10 cellular contexts compared by ENCODE assay signal in genomic region chr20:36344517-36345132, GRCh38. TPM values are rescaled to one million over a fixed set of nuclear protein-coding genes. Genes with fewer than 3 reads are reported as not detected.
DNase-seq lines count a peak whose midpoint lies in the region; ATAC-seq and TF ChIP-seq lines count a peak whose summit lies in the region.
"Had no signal": no experiment of that assay in that cellular context is flagged by ENCODE, and none has a peak within 500 bp of the region (broad histone marks: within the 10 kb centered on the region; RNA-seq: fewer than 3 reads in every experiment).

No MANE protein-coding gene starts in this region.

- H3K4me1 ChIP-seq in A673 (ENCODE audit: insufficient read depth, low read length, poor library complexity, severe bottlenecking): peaks cover 11% of the 10 kb centered on the region
- no peaks in the 10 kb centered on the region for H3K4me1 ChIP-seq in HCT116 (ENCODE audit: control insufficient read depth in 1 of 2, insufficient read depth in 2 of 2, low read length in 2 of 2)

- H3K36me3 Mint-ChIP-seq in activated CD4-positive, alpha-beta memory T cell treated with anti-CD3 and anti-CD28 coated beads, Interleukin-2, amount 10 ng/mL, durations not matched to agents 7 days and 5 days (ENCODE audit: low read depth): no peaks in the 10 kb centered on the region
- H3K36me3 Mint-ChIP-seq in stimulated activated naive B cell treated with anti-CD40 and anti-IgM and Interleukin-4, amounts not matched to agents 10 μg/mL and 1 μg/mL and 100 μg/mL, for 72 hours: no peaks in the 10 kb centered on the region
- H3K36me3 Mint-ChIP-seq: naive B cell had no signal

- intact Hi-C loops in A673 (cut with micrococcal nuclease; ENCODE audit: unreplicated experiment) (no loop called here), HCT116 (cut with micrococcal nuclease) (loop anchor here (5.0 kb wide), 1 partner anchor 38 kb away; no protein-coding TSS in a partner anchor)

- no peaks in the 10 kb centered on the region for H3K4me1 Mint-ChIP-seq in activated CD4-positive, alpha-beta memory T cell treated with anti-CD3 and anti-CD28 coated beads, Interleukin-2, amount 10 ng/mL, durations not matched to agents 7 days and 5 days
- peaks cover 6 to 12% of the 10 kb centered on the region in 2 donors for H3K4me1 Mint-ChIP-seq in stimulated activated naive B cell treated with anti-CD40 and anti-IgM and Interleukin-4, amounts not matched to agents 10 μg/mL and 1 μg/mL and 100 μg/mL, for 72 hours

- BruUV-seq in A673 (replicated peaks; lab: Mats Ljungman, UMichigan): no TSS peak
- BruUV-seq in HCT116 (replicated peaks; lab: Mats Ljungman, UMichigan): no TSS peak

- H3K4me3 Mint-ChIP-seq in activated CD4-positive, alpha-beta memory T cell treated with anti-CD3 and anti-CD28 coated beads, Interleukin-2, amount 10 ng/mL, durations not matched to agents 7 days and 5 days: no peak overlapping the region
- no peak overlapping the region for H3K4me3 Mint-ChIP-seq in stimulated activated naive B cell treated with anti-CD40 and anti-IgM and Interleukin-4, amounts not matched to agents 10 μg/mL and 1 μg/mL and 100 μg/mL, for 72 hours
- H3K4me3 Mint-ChIP-seq: naive B cell had no signal

- H3K27me3 ChIP-seq in A673 (replicated peaks; ENCODE audit: insufficient read depth, low read depth, low read length, poor library complexity) (no peaks in the 10 kb centered on the region), HCT116 (ENCODE audit: insufficient read depth, low read length) (no peaks in the 10 kb centered on the region)

- POLR2A ChIA-PET in A673 (lab: Charles Lee; ENCODE audit: low non-redundant PET): no interaction called here
- POLR2A ChIA-PET in HCT116 (lab: Charles Lee): no interaction called here
- POLR2A ChIA-PET in activated CD4-positive, alpha-beta memory T cell treated with anti-CD3 and anti-CD28 coated beads, Interleukin-2, amount 10 ng/mL, durations not matched to agents 7 days and 5 days (lab: Charles Lee): no interaction called here

- CTCF ChIA-PET in A673 (lab: Charles Lee): no interaction called here
- CTCF ChIA-PET in HCT116 (lab: Charles Lee): no interaction called here
- CTCF ChIA-PET in activated CD4-positive, alpha-beta memory T cell treated with anti-CD3 and anti-CD28 coated beads, Interleukin-2, amount 10 ng/mL, durations not matched to agents 7 days and 5 days (lab: Charles Lee): no interaction called here

- no peak overlapping the region for H3K4me3 ChIP-seq in A673 (ENCODE audit: low read depth, low read length, poor library complexity, severe bottlenecking)
- no peak overlapping the region for H3K4me3 ChIP-seq in HCT116 (replicated peaks in 1 of 2; ENCODE audit: low read depth in 1 of 2, low read length in 2 of 2)

- H3K9me3 ChIP-seq in A673 (ENCODE audit: low read depth, low read length, poor library complexity, severe bottlenecking) (no peaks in the 10 kb centered on the region), HCT116 (ENCODE audit: control insufficient read depth in 1 of 2, insufficient read depth in 1 of 2, low read depth in 1 of 2, low read length in 2 of 2) (no peaks in the 10 kb centered on the region)

- no peaks in the 10 kb centered on the region for H3K36me3 ChIP-seq in A673 (ENCODE audit: insufficient read depth, low read length, poor library complexity, severe bottlenecking)
- no peaks in the 10 kb centered on the region for H3K36me3 ChIP-seq in HCT116 (ENCODE audit: control insufficient read depth in 1 of 2, insufficient read depth in 2 of 2, low read length in 2 of 2)

- no peaks in the 10 kb centered on the region for H3K79me2 ChIP-seq in HCT116 (ENCODE audit: insufficient read depth, low read length)

- H3K27ac Mint-ChIP-seq in activated CD4-positive, alpha-beta memory T cell treated with anti-CD3 and anti-CD28 coated beads, Interleukin-2, amount 10 ng/mL, durations not matched to agents 7 days and 5 days: no peak overlapping the region
- H3K27ac Mint-ChIP-seq in stimulated activated naive B cell treated with anti-CD40 and anti-IgM and Interleukin-4, amounts not matched to agents 10 μg/mL and 1 μg/mL and 100 μg/mL, for 72 hours: no peak overlapping the region
- H3K27ac Mint-ChIP-seq: naive B cell had no signal

- no peak for TF ChIP-seq RAD21 in HCT116 (IDR thresholded peaks at IDR 0.05; ENCODE audit: low read depth)

- TF ChIP-seq CTCF in A673 (conservative IDR thresholded peaks at IDR 0.05; ENCODE audit: low read depth, low read length) (no peak), HCT116 (IDR thresholded peaks at IDR 0.05 in 2 of 3, conservative IDR thresholded peaks at IDR 0.05 in 1 of 3; ENCODE audit: borderline replicate concordance in 1 of 3, insufficient read depth in 1 of 3, low read depth in 2 of 3, low read length in 2 of 3) (no peak)

- ATAC-seq in HCT116 (peak; percentile 63; the same call in 1 of the 2 replicates), GM19351 (IDR thresholded peaks at IDR 0.05; ENCODE audit: unreplicated experiment) (no peak), GM21576 (IDR thresholded peaks at IDR 0.05; ENCODE audit: unreplicated experiment) (no peak), GM21423 (IDR thresholded peaks at IDR 0.05; ENCODE audit: unreplicated experiment) (no peak)
- ATAC-seq in stimulated activated naive B cell treated with anti-CD40 and anti-IgM and Interleukin-4, amounts not matched to agents 10 μg/mL and 1 μg/mL and 100 μg/mL, for 72 hours (replicated peaks): no peak

- H3K27ac ChIP-seq in A673 (ENCODE audit: low read depth, low read length, poor library complexity, severe bottlenecking) (no peak overlapping the region), HCT116 (ENCODE audit: low read depth, low read length) (no peak overlapping the region)
- H3K27ac ChIP-seq: VCaP had no signal

- no peak overlapping the region for H3K9ac ChIP-seq in HCT116 (ENCODE audit: low read length)

- H4K20me1 ChIP-seq in HCT116 (ENCODE audit: insufficient read depth): no peaks in the 10 kb centered on the region

- H3K9me2 ChIP-seq in HCT116 (ENCODE audit: insufficient read depth): no peaks in the 10 kb centered on the region

- no peak for TF ChIP-seq POLR2A in HCT116 (IDR thresholded peaks at IDR 0.05; ENCODE audit: borderline replicate concordance, extremely low read depth, insufficient read depth, insufficient read length)

- DNase-seq in A673 (ENCODE audit: low spot score) (peak; percentile 47), HCT116 (ENCODE audit: low read depth, low spot score) (peak; percentile 13), iPS-NIHi11 (ENCODE audit: low spot score) (peak; percentile 93)
- peak; percentile 38 for DNase-seq in activated CD4-positive, alpha-beta memory T cell treated with anti-CD3 and anti-CD28 coated beads, Interleukin-2, amount 10 ng/mL, durations not matched to agents 7 days and 5 days
- no peak for DNase-seq in stimulated activated naive B cell treated with anti-CD40 and anti-IgM and Interleukin-4, amounts not matched to agents 10 μg/mL and 1 μg/mL and 100 μg/mL, for 72 hours
- DNase-seq: naive B cell had no signal

- H3K4me2 ChIP-seq in HCT116 (ENCODE audit: low read length): no peak overlapping the region

- no peak overlapping the region for H2AFZ ChIP-seq in HCT116 (ENCODE audit: low read depth, low read length, poor library complexity, severe bottlenecking)

- H3K9me3 Mint-ChIP-seq in activated CD4-positive, alpha-beta memory T cell treated with anti-CD3 and anti-CD28 coated beads, Interleukin-2, amount 10 ng/mL, durations not matched to agents 7 days and 5 days: no peaks in the 10 kb centered on the region
- no peaks in the 10 kb centered on the region for H3K9me3 Mint-ChIP-seq in stimulated activated naive B cell treated with anti-CD40 and anti-IgM and Interleukin-4, amounts not matched to agents 10 μg/mL and 1 μg/mL and 100 μg/mL, for 72 hours

- RAD21 ChIA-PET in HCT116 (lab: Charles Lee; ENCODE audit: low non-redundant PET in 1 of 2, low total read pairs in 2 of 2, uncharacterized antibody in 2 of 2, unreplicated experiment in 2 of 2): no interaction called here

- H3K27me3 Mint-ChIP-seq in activated CD4-positive, alpha-beta memory T cell treated with anti-CD3 and anti-CD28 coated beads, Interleukin-2, amount 10 ng/mL, durations not matched to agents 7 days and 5 days: peaks cover 3% of the 10 kb centered on the region
- H3K27me3 Mint-ChIP-seq in stimulated activated naive B cell treated with anti-CD40 and anti-IgM and Interleukin-4, amounts not matched to agents 10 μg/mL and 1 μg/mL and 100 μg/mL, for 72 hours: peaks cover 39 to 50% of the 10 kb centered on the region in 2 donors

TF ChIP-seq in HCT116, 20 proteins besides CTCF, POLR2A, EP300 and RAD21:
- peak; percentile 95 for TF ChIP-seq REST (IDR thresholded peaks at IDR 0.05; ENCODE audit: low read depth)
- TF ChIP-seq, protein P1, sequence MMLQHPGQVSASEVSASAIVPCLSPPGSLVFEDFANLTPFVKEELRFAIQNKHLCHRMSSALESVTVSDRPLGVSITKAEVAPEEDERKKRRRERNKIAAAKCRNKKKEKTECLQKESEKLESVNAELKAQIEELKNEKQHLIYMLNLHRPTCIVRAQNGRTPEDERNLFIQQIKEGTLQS (IDR thresholded peaks at IDR 0.05): no peak
- no peak for TF ChIP-seq EZH2 (IDR thresholded peaks at IDR 0.05)

RNA-seq across cellular contexts. Expression of gene DLGAP4, which starts 38.5 kb away (rescaled TPM):
- 58.6 and 59.9 TPM in 2 replicates for total RNA-seq in A673 (2021)
- total RNA-seq in HCT116 (2021; ENCODE audit: unreplicated experiment): 40.3 TPM
- 36.7 and 40.4 TPM in 2 replicates for polyA plus RNA-seq in HCT116 (2012)
- 10 to 100 TPM; 40.2 to 44.2 TPM for total RNA-seq in activated CD4-positive, alpha-beta memory T cell treated with anti-CD3 and anti-CD28 coated beads, Interleukin-2, amount 10 ng/mL, durations not matched to agents 7 days and 5 days
